ENCODE assay signal across 8 cellular contexts in the genomic region with DNA sequence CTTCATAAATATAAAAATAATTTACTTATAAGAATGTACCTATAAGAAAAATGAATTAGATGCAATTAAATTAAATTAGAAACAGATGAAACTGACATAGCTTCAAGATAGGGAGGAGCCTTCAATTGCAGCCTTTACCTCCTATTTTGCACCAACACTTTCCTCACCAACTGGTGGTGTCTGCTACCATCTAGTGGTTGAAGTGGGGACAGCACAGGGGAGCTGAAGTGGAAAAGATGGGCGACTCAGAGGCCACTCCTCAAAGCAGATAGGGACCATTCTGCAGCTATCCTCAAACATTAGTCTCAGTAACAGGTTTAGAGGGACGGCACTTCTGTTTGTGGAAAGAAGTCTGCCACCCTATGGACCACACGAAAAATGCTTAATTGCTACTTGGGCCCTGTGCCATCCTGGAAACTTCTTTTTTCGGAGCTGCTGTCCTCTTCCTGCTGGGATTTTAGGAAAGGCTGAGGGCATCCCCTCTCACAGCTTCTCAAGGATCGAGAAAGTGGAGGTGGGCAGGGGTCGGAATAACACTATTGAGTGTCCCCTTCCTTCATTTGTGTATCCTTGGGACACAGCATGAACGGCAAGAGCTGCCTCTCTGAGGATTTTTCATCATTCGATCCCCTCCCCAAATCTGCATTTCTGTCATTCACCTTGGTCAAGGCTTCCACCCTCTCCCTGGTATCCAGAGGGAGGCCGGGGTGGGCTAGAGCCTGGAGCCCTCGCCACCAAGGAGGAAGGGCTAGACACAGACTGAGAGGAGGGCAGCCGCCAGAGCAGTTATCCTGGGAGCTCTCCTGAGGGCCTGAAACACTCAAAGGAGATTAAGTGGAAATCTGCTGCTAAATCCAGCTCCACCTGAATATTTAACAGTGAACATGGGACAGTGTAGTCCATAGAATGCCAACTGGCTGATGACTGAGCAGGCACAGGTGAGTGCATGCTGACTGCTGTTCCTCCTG. TPM values are rescaled to one million over a fixed set of nuclear protein-coding genes. Genes with fewer than 3 reads are reported as not detected.
DNase-seq lines count a peak whose midpoint lies in the region; ATAC-seq, FAIRE-seq and TF ChIP-seq lines count a peak whose summit lies in the region.

No MANE protein-coding gene starts in this region.

- no peaks in the 10 kb centered on the region for H3K79me2 ChIP-seq in HCT116 (ENCODE audit: insufficient read depth, low read length)

- H3K27me3 ChIP-seq in CD8-positive, alpha-beta T cell (ENCODE audit: insufficient read depth, low read length), result no peaks in the 10 kb centered on the region
- H3K27me3 ChIP-seq in HCT116 (ENCODE audit: insufficient read depth, low read length), result no peaks in the 10 kb centered on the region

- no peaks in the 10 kb centered on the region for H3K9me3 ChIP-seq in CD8-positive, alpha-beta T cell (ENCODE audit: low read length)
- no peaks in the 10 kb centered on the region for H3K9me3 ChIP-seq in HCT116 (ENCODE audit: control insufficient read depth in 1 of 2, insufficient read depth in 1 of 2, low read depth in 1 of 2, low read length in 2 of 2)

- intact Hi-C loops in CD8-positive, alpha-beta T cell (cut with DNase I, micrococcal nuclease), result loop anchor here (1.0 to 2.0 kb wide), 9 partner anchors 48 to 432 kb away; a partner anchor contains a TSS
- intact Hi-C loops in HCT116 (cut with micrococcal nuclease) (loop anchor here (1.0 to 10.0 kb wide), 5 partner anchors 48 to 436 kb away; a partner anchor contains a TSS), MCF 10A (cut with micrococcal nuclease) (loop anchor here (1.0 to 2.0 kb wide), 8 partner anchors 26 to 431 kb away; no protein-coding TSS in a partner anchor)

- ATAC-seq in CD8-positive, alpha-beta T cell, result peak; percentile 99
- ATAC-seq in HCT116, result peak; percentile 83
- no peak for ATAC-seq in HG03565 (IDR thresholded peaks at IDR 0.05; ENCODE audit: unreplicated experiment)

- RAD21 ChIA-PET in HCT116 (lab: Charles Lee; ENCODE audit: low non-redundant PET in 1 of 2, low total read pairs in 2 of 2, uncharacterized antibody in 2 of 2, unreplicated experiment in 2 of 2), result interaction anchor here (0.6 to 3.0 kb wide), 21 partner anchors 8 to 372 kb away, joined by 3 to 34 read pairs (median 5); a partner anchor contains a TSS

- POLR2A ChIA-PET in CD8-positive, alpha-beta T cell (lab: Charles Lee), result interaction anchor here (0.5 to 1.6 kb wide), 7 partner anchors 45 to 659 kb away, joined by 3 to 6 read pairs (median 3); a partner anchor contains a TSS
- POLR2A ChIA-PET in HCT116 (lab: Charles Lee), result interaction anchor here (1.0 to 2.4 kb wide), 4 partner anchors 29 to 431 kb away, joined by 3 to 11 read pairs (median 6); a partner anchor contains a TSS
- POLR2A ChIA-PET in MCF 10A (lab: Yijun Ruan, JAX), result interaction anchor here (1.0 to 3.0 kb wide), 10 partner anchors 9 to 251 kb away, joined by 4 to 40 read pairs (median 6); a partner anchor contains a TSS

- peak; percentile 74 to 90 (median 80) for DNase-seq in CD8-positive, alpha-beta T cell
- DNase-seq in HCT116 (ENCODE audit: low read depth, low spot score), result peak; percentile 69
- peak; percentile 93 for DNase-seq in NCI-H2227 (lab: John Stamatoyannopoulos, UW; ENCODE audit: unreplicated experiment)
- peak; percentile 86 for DNase-seq in MCF 10A (ENCODE audit: unreplicated experiment)
- DNase-seq in stimulated activated CD4-positive, alpha-beta T cell treated with anti-CD3 and anti-CD28 coated beads, Interleukin-1b, Interleukin-23, amount 100 ng/mL, for 1 hour (ENCODE audit: low read depth in 2 of 2), result peak; percentile 68 to 80

- H2AFZ ChIP-seq in HCT116 (ENCODE audit: low read depth, low read length, poor library complexity, severe bottlenecking), result no peak overlapping the region

- no peaks in the 10 kb centered on the region for H3K27me3 Mint-ChIP-seq in CD8-positive, alpha-beta T cell (ENCODE audit: low read depth)
- no peaks in the 10 kb centered on the region for H3K27me3 Mint-ChIP-seq in MCF 10A (ENCODE audit: insufficient read depth, unreplicated experiment)

- H3K27ac ChIP-seq in CD8-positive, alpha-beta T cell (ENCODE audit: low read depth, low read length), result no peak overlapping the region
- no peak overlapping the region for H3K27ac ChIP-seq in HCT116 (ENCODE audit: low read depth, low read length)
- H3K27ac ChIP-seq in VCaP, result no peak overlapping the region

- H3K4me3 Mint-ChIP-seq in CD8-positive, alpha-beta T cell, result no peak overlapping the region
- H3K4me3 Mint-ChIP-seq in MCF 10A (ENCODE audit: unreplicated experiment), result no peak overlapping the region

- H3K4me1 ChIP-seq in CD8-positive, alpha-beta T cell (ENCODE audit: insufficient read depth, low read length), result no peaks in the 10 kb centered on the region
- H3K4me1 ChIP-seq in HCT116 (ENCODE audit: control insufficient read depth in 1 of 2, insufficient read depth in 2 of 2, low read length in 2 of 2), result peaks cover 0 to 27% of the 10 kb centered on the region in 2 experiments; a peak in 3 of 4 replicates

- BruUV-seq in HCT116 (replicated peaks; lab: Mats Ljungman, UMichigan) (no TSS peak), MCF 10A (replicated peaks; lab: Mats Ljungman, UMichigan) (no TSS peak)

- TF ChIP-seq POLR2A in HCT116 (IDR thresholded peaks at IDR 0.05; ENCODE audit: borderline replicate concordance, extremely low read depth, insufficient read depth, insufficient read length), result no peak

- no peaks in the 10 kb centered on the region for H3K36me3 ChIP-seq in CD8-positive, alpha-beta T cell (ENCODE audit: insufficient read depth, low read length)
- H3K36me3 ChIP-seq in HCT116 (ENCODE audit: control insufficient read depth in 1 of 2, insufficient read depth in 2 of 2, low read length in 2 of 2), result no peaks in the 10 kb centered on the region

- CTCF ChIA-PET in CD8-positive, alpha-beta T cell (lab: Charles Lee), result interaction anchor here (0.6 to 12.0 kb wide), 63 partner anchors 8 to 820 kb away, joined by 3 to 313 read pairs (median 4); a partner anchor contains a TSS
- CTCF ChIA-PET in HCT116 (lab: Charles Lee), result interaction anchor here (0.6 to 3.3 kb wide), 38 partner anchors 8 to 683 kb away, joined by 3 to 107 read pairs (median 6); a partner anchor contains a TSS
- CTCF ChIA-PET in MCF 10A (lab: Yijun Ruan, JAX), result interaction anchor here (0.6 to 20.7 kb wide), 44 partner anchors 8 to 524 kb away, joined by 3 to 808 read pairs (median 5); a partner anchor contains a TSS

- peak; percentile 83 for FAIRE-seq in islet of Langerhans (lab: Jason Lieb, UNC)

- H3K27ac Mint-ChIP-seq in CD8-positive, alpha-beta T cell, result no peak overlapping the region
- H3K27ac Mint-ChIP-seq in MCF 10A (ENCODE audit: low read depth, unreplicated experiment), result no peak overlapping the region

- H3K9me3 Mint-ChIP-seq in CD8-positive, alpha-beta T cell, result no peaks in the 10 kb centered on the region
- no peaks in the 10 kb centered on the region for H3K9me3 Mint-ChIP-seq in MCF 10A (ENCODE audit: unreplicated experiment)

- no peak overlapping the region for H3K4me3 ChIP-seq in CD8-positive, alpha-beta T cell (ENCODE audit: low read depth, low read length)
- no peak overlapping the region for H3K4me3 ChIP-seq in HCT116 (replicated peaks in 1 of 2; ENCODE audit: low read depth in 1 of 2, low read length in 2 of 2)

- TF ChIP-seq CTCF in CD8-positive, alpha-beta T cell (IDR thresholded peaks at IDR 0.05), result peak; percentile 98
- TF ChIP-seq CTCF in HCT116 (IDR thresholded peaks at IDR 0.05 in 2 of 3, conservative IDR thresholded peaks at IDR 0.05 in 1 of 3; ENCODE audit: borderline replicate concordance in 1 of 3, insufficient read depth in 1 of 3, low read depth in 2 of 3, low read length in 2 of 3) (peak; percentile 95 to 97 (median 96); a peak in 5 of 6 replicates), VCaP (conservative IDR thresholded peaks at IDR 0.05) (peak; percentile 92), MCF 10A (IDR thresholded peaks at IDR 0.05; ENCODE audit: unreplicated experiment) (peak; percentile 97)

- H3K9me2 ChIP-seq in HCT116 (ENCODE audit: insufficient read depth), result no peaks in the 10 kb centered on the region

- no peak overlapping the region for H3K4me2 ChIP-seq in HCT116 (ENCODE audit: low read length)

- H3K36me3 Mint-ChIP-seq in CD8-positive, alpha-beta T cell, result no peaks in the 10 kb centered on the region
- peaks cover 4% of the 10 kb centered on the region for H3K36me3 Mint-ChIP-seq in MCF 10A (ENCODE audit: insufficient read depth, unreplicated experiment)

- peak; percentile 98 for TF ChIP-seq RAD21 in HCT116 (IDR thresholded peaks at IDR 0.05; ENCODE audit: low read depth)

- no peaks in the 10 kb centered on the region for H4K20me1 ChIP-seq in HCT116 (ENCODE audit: insufficient read depth)

- no peaks in the 10 kb centered on the region for H3K4me1 Mint-ChIP-seq in CD8-positive, alpha-beta T cell (ENCODE audit: low read depth)
- peaks cover 11% of the 10 kb centered on the region for H3K4me1 Mint-ChIP-seq in MCF 10A (ENCODE audit: insufficient read depth, unreplicated experiment)

- no peak overlapping the region for H3K9ac ChIP-seq in HCT116 (ENCODE audit: low read length)

TF ChIP-seq in HCT116, 20 proteins besides CTCF, POLR2A, EP300 and RAD21 (continues in another document):
- TF ChIP-seq CBX3 (IDR thresholded peaks at IDR 0.05; ENCODE audit: low read depth), result no peak
- TF ChIP-seq, protein P1, sequence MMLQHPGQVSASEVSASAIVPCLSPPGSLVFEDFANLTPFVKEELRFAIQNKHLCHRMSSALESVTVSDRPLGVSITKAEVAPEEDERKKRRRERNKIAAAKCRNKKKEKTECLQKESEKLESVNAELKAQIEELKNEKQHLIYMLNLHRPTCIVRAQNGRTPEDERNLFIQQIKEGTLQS (IDR thresholded peaks at IDR 0.05), result no peak
- TF ChIP-seq EGR1 (IDR thresholded peaks at IDR 0.05; ENCODE audit: low read depth), result no peak
- no peak for TF ChIP-seq ELF1 (IDR thresholded peaks at IDR 0.05; ENCODE audit: borderline replicate concordance, low read depth)
- TF ChIP-seq POLR2AphosphoS5 (IDR thresholded peaks at IDR 0.05; ENCODE audit: low read depth, low read length), result no peak
- no peak for TF ChIP-seq ZFX (IDR thresholded peaks at IDR 0.05)
- no peak for TF ChIP-seq FOSL1 (IDR thresholded peaks at IDR 0.05; ENCODE audit: low read depth)
- no peak for TF ChIP-seq YY1 (IDR thresholded peaks at IDR 0.05; ENCODE audit: extremely low read depth, insufficient replicate concordance, low read depth, low read length)
- TF ChIP-seq TCF7L2 (IDR thresholded peaks at IDR 0.05; ENCODE audit: borderline replicate concordance, extremely low read depth, insufficient read depth, insufficient read length), result no peak

RNA-seq across cellular contexts. Expression of a gene that starts 9.6 kb away (rescaled TPM):
- not detected for total RNA-seq in CD8-positive, alpha-beta T cell
- 0.22 TPM for total RNA-seq in HCT116 (2021; ENCODE audit: unreplicated experiment)
- 0.04 TPM in 2 replicates for polyA plus RNA-seq in HCT116 (2012)
- not detected in 2 replicates for total RNA-seq in MCF 10A (2022)

RNA-seq across cellular contexts. Expression of a gene that starts 53.0 kb away (rescaled TPM):
- 100 to 1,000 TPM; 106 to 109 TPM for total RNA-seq in CD8-positive, alpha-beta T cell
- total RNA-seq in HCT116 (2021; ENCODE audit: unreplicated experiment) (137 TPM), MCF 10A (2022) (111 and 127 TPM in 2 replicates)
- 240 and 257 TPM in 2 replicates for polyA plus RNA-seq in HCT116 (2012)

RNA-seq across cellular contexts. Expression of a gene that starts 58.4 kb away (rescaled TPM):
- total RNA-seq in CD8-positive, alpha-beta T cell, result not detected
- total RNA-seq in HCT116 (2021; ENCODE audit: unreplicated experiment) (not detected), MCF 10A (2022) (not detected in 2 replicates)
- not detected in 2 replicates for polyA plus RNA-seq in HCT116 (2012)
